8 cellular contexts compared by ENCODE assay signal in genomic region chr16:1413684-1414531, GRCh38. TPM values are rescaled to one million over a fixed set of nuclear protein-coding genes. Genes with fewer than 3 reads are reported as not detected.
A peak's percentile ranks its signal among the peaks of the same experiment; 100 is the strongest.
DNase-seq lines count a peak whose midpoint lies in the region; ATAC-seq and TF ChIP-seq lines count a peak whose summit lies in the region.

No MANE protein-coding gene starts in this region.

- peak overlapping the region; percentile 79 for H3K27ac ChIP-seq in CD8-positive, alpha-beta memory T cell (ENCODE audit: low read depth, low read length)
- peak overlapping the region; percentile 62 to 64 for H3K27ac ChIP-seq in liver (ENCODE audit: low read depth in 1 of 2, low read length in 2 of 2)

- peak; percentile 26 for ATAC-seq in GM21528 (IDR thresholded peaks at IDR 0.05; ENCODE audit: low FRiP score, unreplicated experiment)
- ATAC-seq in activated CD4-positive, CD25-positive, alpha-beta regulatory T cell treated with anti-CD3 and anti-CD28 coated beads, Interleukin-2, amount 50 U/mL, for 24 hours: peak; percentile 69 to 70

- 5% methylated on average over 85 of the region's 85 CpGs for WGBS in liver

- peak; percentile 64 for TF ChIP-seq CTCF in choroid plexus epithelial cell (conservative IDR thresholded peaks at IDR 0.05; ENCODE audit: low read depth, low read length)
- TF ChIP-seq CTCF in liver (IDR thresholded peaks at IDR 0.05; ENCODE audit: low read depth, low read length, missing input control): peak; percentile 34

- no peaks in the 10 kb centered on the region for H3K9me3 ChIP-seq in CD8-positive, alpha-beta memory T cell (ENCODE audit: low read length)
- H3K9me3 ChIP-seq in liver (ENCODE audit: control insufficient read depth in 4 of 4, low read length in 3 of 4): no peaks in the 10 kb centered on the region

- peak; percentile 48 to 70 for TF ChIP-seq RAD21 in liver (IDR thresholded peaks at IDR 0.05)

- no peaks in the 10 kb centered on the region for H3K9me3 Mint-ChIP-seq in CD8-positive, alpha-beta memory T cell

- H3K27me3 ChIP-seq in CD8-positive, alpha-beta memory T cell (ENCODE audit: insufficient read depth, low read length, poor library complexity, severe bottlenecking): no peaks in the 10 kb centered on the region
- H3K27me3 ChIP-seq in liver (ENCODE audit: control insufficient read depth in 4 of 4, insufficient read depth in 4 of 4, low read length in 3 of 4): no peaks in the 10 kb centered on the region

- H3K36me3 ChIP-seq in CD8-positive, alpha-beta memory T cell (ENCODE audit: insufficient read depth, low read length): peaks cover 9% of the 10 kb centered on the region
- peaks cover 0 to 8% (median 5%) of the 10 kb centered on the region in 4 donors for H3K36me3 ChIP-seq in liver (ENCODE audit: control insufficient read depth in 4 of 4, insufficient read depth in 3 of 4, low read depth in 1 of 4, low read length in 3 of 4)

- peak overlapping the region in 1 of 2 donors; percentile 81 for H3K9ac ChIP-seq in liver (ENCODE audit: low read depth in 1 of 2, low read length in 2 of 2)

- DNase-seq in CD8-positive, alpha-beta memory T cell: peak; percentile 49 to 76 (median 54)
- DNase-seq in NAMALWA (ENCODE audit: low spot score) (peak; percentile 83), choroid plexus epithelial cell (ENCODE audit: low read depth) (peak; percentile 61), HK-2 (ENCODE audit: unreplicated experiment) (no peak)
- DNase-seq in stimulated activated CD4-positive, alpha-beta T cell treated with anti-CD3 and anti-CD28 coated beads, TNF-alpha, amount 100 ng/mL, for 48 hours (ENCODE audit: low read depth in 3 of 3): peak; percentile 32 to 55 (median 49)

- H3K36me3 Mint-ChIP-seq in CD8-positive, alpha-beta memory T cell: peaks cover 0 to 33% (median 2%) of the 10 kb centered on the region in 3 donors

- POLR2A ChIA-PET in CD8-positive, alpha-beta memory T cell (lab: Charles Lee): no interaction called here

- H3K4me3 ChIP-seq in CD8-positive, alpha-beta memory T cell (ENCODE audit: low read length): peak overlapping the region; percentile 61
- H3K4me3 ChIP-seq in choroid plexus epithelial cell (ENCODE audit: low read depth, low read length): peak overlapping the region; percentile 83
- H3K4me3 ChIP-seq in liver (ENCODE audit: low read depth in 1 of 3, low read length in 3 of 3): peak overlapping the region; percentile 61 to 100 (median 80)

- peak overlapping the region; percentile 82 to 93 (median 87) for H3K4me3 Mint-ChIP-seq in CD8-positive, alpha-beta memory T cell

- peak overlapping the region; percentile 53 to 98 (median 88) for H3K27ac Mint-ChIP-seq in CD8-positive, alpha-beta memory T cell

- no peaks in the 10 kb centered on the region for H3K27me3 Mint-ChIP-seq in CD8-positive, alpha-beta memory T cell

- H3K4me1 ChIP-seq in CD8-positive, alpha-beta memory T cell (ENCODE audit: insufficient read depth, low read length): peaks cover 12% of the 10 kb centered on the region
- peaks cover 3 to 8% (median 6%) of the 10 kb centered on the region in 4 donors for H3K4me1 ChIP-seq in liver (ENCODE audit: control insufficient read depth in 4 of 4, insufficient read depth in 4 of 4, low read length in 3 of 4)

- CTCF ChIA-PET in CD8-positive, alpha-beta memory T cell (lab: Charles Lee): no interaction called here

- peaks cover 21 to 38% (median 25%) of the 10 kb centered on the region in 3 donors for H3K4me1 Mint-ChIP-seq in CD8-positive, alpha-beta memory T cell

TF ChIP-seq in liver, 16 proteins besides CTCF, POLR2A, EP300 and RAD21:
- TF ChIP-seq, protein P1, sequence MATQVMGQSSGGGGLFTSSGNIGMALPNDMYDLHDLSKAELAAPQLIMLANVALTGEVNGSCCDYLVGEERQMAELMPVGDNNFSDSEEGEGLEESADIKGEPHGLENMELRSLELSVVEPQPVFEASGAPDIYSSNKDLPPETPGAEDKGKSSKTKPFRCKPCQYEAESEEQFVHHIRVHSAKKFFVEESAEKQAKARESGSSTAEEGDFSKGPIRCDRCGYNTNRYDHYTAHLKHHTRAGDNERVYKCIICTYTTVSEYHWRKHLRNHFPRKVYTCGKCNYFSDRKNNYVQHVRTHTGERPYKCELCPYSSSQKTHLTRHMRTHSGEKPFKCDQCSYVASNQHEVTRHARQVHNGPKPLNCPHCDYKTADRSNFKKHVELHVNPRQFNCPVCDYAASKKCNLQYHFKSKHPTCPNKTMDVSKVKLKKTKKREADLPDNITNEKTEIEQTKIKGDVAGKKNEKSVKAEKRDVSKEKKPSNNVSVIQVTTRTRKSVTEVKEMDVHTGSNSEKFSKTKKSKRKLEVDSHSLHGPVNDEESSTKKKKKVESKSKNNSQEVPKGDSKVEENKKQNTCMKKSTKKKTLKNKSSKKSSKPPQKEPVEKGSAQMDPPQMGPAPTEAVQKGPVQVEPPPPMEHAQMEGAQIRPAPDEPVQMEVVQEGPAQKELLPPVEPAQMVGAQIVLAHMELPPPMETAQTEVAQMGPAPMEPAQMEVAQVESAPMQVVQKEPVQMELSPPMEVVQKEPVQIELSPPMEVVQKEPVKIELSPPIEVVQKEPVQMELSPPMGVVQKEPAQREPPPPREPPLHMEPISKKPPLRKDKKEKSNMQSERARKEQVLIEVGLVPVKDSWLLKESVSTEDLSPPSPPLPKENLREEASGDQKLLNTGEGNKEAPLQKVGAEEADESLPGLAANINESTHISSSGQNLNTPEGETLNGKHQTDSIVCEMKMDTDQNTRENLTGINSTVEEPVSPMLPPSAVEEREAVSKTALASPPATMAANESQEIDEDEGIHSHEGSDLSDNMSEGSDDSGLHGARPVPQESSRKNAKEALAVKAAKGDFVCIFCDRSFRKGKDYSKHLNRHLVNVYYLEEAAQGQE (IDR thresholded peaks at IDR 0.05): no peak
- TF ChIP-seq FOXA1 (IDR thresholded peaks at IDR 0.05) (no peak), NR2F2 (IDR thresholded peaks at IDR 0.05) (no peak), MAX (IDR thresholded peaks at IDR 0.05) (no peak), EGR1 (IDR thresholded peaks at IDR 0.05; ENCODE audit: low read depth in 2 of 2) (no peak), HNF4G (IDR thresholded peaks at IDR 0.05) (no peak), TAF1 (conservative IDR thresholded peaks at IDR 0.05) (no peak), HNF4A (conservative IDR thresholded peaks at IDR 0.05) (no peak), GABPA (IDR thresholded peaks at IDR 0.05 in 1 of 2, conservative IDR thresholded peaks at IDR 0.05 in 1 of 2) (no peak), ATF3 (IDR thresholded peaks at IDR 0.05) (no peak), ZBTB33 (IDR thresholded peaks at IDR 0.05) (no peak)

RNA-seq across cellular contexts. Expression of gene UNKL, which starts 0.6 kb away (rescaled TPM):
- total RNA-seq in CD8-positive, alpha-beta memory T cell: 10 to 100 TPM; 32.9 to 38.0 TPM
- 8.1 TPM for polyA plus RNA-seq in CD8-positive, alpha-beta memory T cell
- 10 to 100 TPM in 1 of 2 donors, 1 to 10 TPM in 1; 7.1 to 14.7 TPM for total RNA-seq in liver
- 1 to 10 TPM; 3.5 to 6.1 TPM for polyA plus RNA-seq in liver

RNA-seq across cellular contexts. Expression of gene UQCC4, which starts 6.6 kb away (rescaled TPM):
- 10 to 100 TPM; 27.0 to 27.2 TPM for total RNA-seq in CD8-positive, alpha-beta memory T cell
- polyA plus RNA-seq in CD8-positive, alpha-beta memory T cell: 33.7 TPM
- 1 to 10 TPM; 6.9 to 8.9 TPM for total RNA-seq in liver
- 10 to 100 TPM; 13.8 to 16.4 TPM for polyA plus RNA-seq in liver

RNA-seq across cellular contexts. Expression of gene PERCC1, which starts 17.0 kb away (rescaled TPM):
- total RNA-seq in CD8-positive, alpha-beta memory T cell: under 1 TPM; 0.33 to 0.48 TPM
- not detected for polyA plus RNA-seq in CD8-positive, alpha-beta memory T cell
- 1 to 10 TPM in 1 of 2 donors, under 1 TPM in 1; 0.50 to 4.7 TPM for total RNA-seq in liver
- polyA plus RNA-seq in liver: not detected

RNA-seq across cellular contexts. Expression of gene CCDC154, which starts 30.4 kb away (rescaled TPM):
- 1 to 10 TPM; 2.3 to 2.8 TPM for total RNA-seq in CD8-positive, alpha-beta memory T cell
- polyA plus RNA-seq in CD8-positive, alpha-beta memory T cell: not detected
- total RNA-seq in liver: under 1 TPM in 1 of 2 donors, not detected in 1; 0.42 TPM
- under 1 TPM; 0.18 to 0.39 TPM for polyA plus RNA-seq in liver
